ENCODE assay signal across 11 cellular contexts in the genomic region with DNA sequence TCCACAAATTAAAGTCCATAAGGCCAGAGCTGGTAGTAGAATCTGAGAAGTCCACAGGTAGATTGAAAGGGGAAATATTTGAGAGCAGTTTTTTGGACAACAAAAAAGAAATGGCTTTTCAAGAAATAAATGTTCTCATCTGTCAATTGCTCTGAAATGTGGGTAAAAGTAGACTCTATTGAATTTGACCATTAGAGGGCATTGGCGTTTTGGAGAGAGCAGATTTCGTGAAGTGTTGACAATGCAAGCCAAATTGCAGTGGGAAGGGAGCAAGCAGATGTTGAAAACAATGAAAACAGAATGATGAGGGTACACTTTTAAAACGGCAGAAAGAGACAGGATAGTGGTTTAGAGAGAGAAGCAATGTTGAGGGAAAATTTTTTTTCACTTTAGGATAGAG.
DNase-seq lines count a peak whose midpoint lies in the region; ATAC-seq and TF ChIP-seq lines count a peak whose summit lies in the region.
"Had no signal": no experiment of that assay in that cellular context is flagged by ENCODE, and none has a peak within 500 bp of the region (broad histone marks: within the 10 kb centered on the region; RNA-seq: fewer than 3 reads in every experiment).

No MANE protein-coding gene starts in this region.

- no peaks in the 10 kb centered on the region for H3K4me1 ChIP-seq in adipocyte (ENCODE audit: control insufficient read depth, insufficient read depth, low read length)

- TF ChIP-seq CTCF in LNCaP clone FGC (IDR thresholded peaks at IDR 0.05; ENCODE audit: control insufficient read depth, extremely low read depth, insufficient read depth) = peak; percentile 31
- no peak for TF ChIP-seq CTCF in lower leg skin (IDR thresholded peaks at IDR 0.05)

- no peaks in the 10 kb centered on the region for H3K27me3 ChIP-seq in adipocyte (replicated peaks; ENCODE audit: control insufficient read depth, insufficient read depth, low read length)

- peak; percentile 12 for DNase-seq in AG20443 (ENCODE audit: low spot score)
- no peak for DNase-seq in LNCaP clone FGC (ENCODE audit: low read depth)
- peak; percentile 52 for DNase-seq in adipocyte (ENCODE audit: low read depth)
- no peak for DNase-seq in left colon
- no peak for DNase-seq in NCI-H1930 (lab: John Stamatoyannopoulos, UW)
- no peak for DNase-seq in lower leg skin (ENCODE audit: low spot score in 2 of 2)
- DNase-seq: DMS153, NCI-H146, T-helper 2 cell had no signal

- no peak for TF ChIP-seq POLR2A in lower leg skin (IDR thresholded peaks at IDR 0.05)

- no peaks in the 10 kb centered on the region for H3K9me3 ChIP-seq in adipocyte (ENCODE audit: control insufficient read depth, low read length)

- H3K4me3 ChIP-seq in LNCaP clone FGC (ENCODE audit: low read depth, low read length) = no peak overlapping the region
- no peak overlapping the region for H3K4me3 ChIP-seq in adipocyte (ENCODE audit: low read length)
- no peak overlapping the region for H3K4me3 ChIP-seq in lower leg skin (ENCODE audit: low read depth, poor library complexity, severe bottlenecking)

- WGBS in lower leg skin, 2 donors = 22 to 28% methylated on average over 3 of the region's 3 CpGs

- intact Hi-C loops in left colon (cut with DNase I, micrococcal nuclease) = no loop called here
- intact Hi-C loops in lower leg skin (cut with DNase I; ENCODE audit: low total_unique reads) = no loop called here

- ATAC-seq in left colon (peak; percentile 52), GM18909 (IDR thresholded peaks at IDR 0.05; ENCODE audit: poor library complexity, unreplicated experiment) (no peak), HG03159 (IDR thresholded peaks at IDR 0.05; ENCODE audit: unreplicated experiment) (no peak)

- H3K36me3 ChIP-seq in adipocyte (ENCODE audit: control insufficient read depth, insufficient read depth, low read length, severe bottlenecking) = no peaks in the 10 kb centered on the region

- no peak overlapping the region for H3K9ac ChIP-seq in adipocyte (ENCODE audit: low read length)

Comparison
In these comparisons a context has a peak if more than half of its experiments do, and no peak if none do; other contexts are left out.
1. DNase-seq: peak in AG20443 (single experiment) and adipocyte (single experiment); none in LNCaP clone FGC (single experiment), left colon (0 of 2), NCI-H1930 (0 of 2) and lower leg skin (0 of 2).